In the genomic region with DNA sequence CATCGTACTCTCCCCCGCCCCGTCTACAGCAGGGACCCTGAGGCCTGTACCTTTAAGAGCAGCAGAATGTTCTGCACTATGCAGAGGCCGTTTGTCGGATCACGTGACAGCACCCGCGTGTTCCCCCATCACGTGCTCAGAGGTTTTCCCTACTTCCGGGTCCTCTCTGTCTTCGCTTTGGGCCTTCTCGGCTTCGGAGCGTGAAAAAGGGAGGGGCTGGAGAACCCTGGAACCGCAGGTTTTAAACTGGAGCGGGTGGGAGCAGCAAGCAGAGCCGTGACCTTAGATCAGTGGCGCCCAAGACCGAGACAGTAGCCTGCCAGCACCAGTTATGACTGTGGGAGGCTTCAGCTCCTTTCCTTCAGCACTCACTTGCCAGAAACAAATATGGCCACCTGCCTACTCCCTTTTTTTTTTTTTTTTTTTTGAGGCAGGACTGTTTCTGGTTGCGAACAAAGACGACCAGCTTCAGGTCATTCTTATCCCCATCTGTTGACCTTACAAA, we compare ENCODE assay signal across 8 cellular contexts. TPM values are rescaled to one million over a fixed set of nuclear protein-coding genes. Genes with fewer than 3 reads are reported as not detected.
DNase-seq lines count a peak whose midpoint lies in the region; ATAC-seq and TF ChIP-seq lines count a peak whose summit lies in the region.

A gene (minus strand): TSS at position 105 of the 505 bp plus-strand sequence. CDS start 315 bp downstream, outside the sequence.

- peaks cover 21% of the 10 kb centered on the region for H3K36me3 ChIP-seq in upper lobe of right lung

- H3K4me1 ChIP-seq in upper lobe of right lung: peaks cover 15% of the 10 kb centered on the region

- intact Hi-C loops in left ventricle myocardium superior (cut with micrococcal nuclease): loop anchor here (10.0 kb wide), 1 partner anchor 63 kb away; a partner anchor contains a TSS
- intact Hi-C loops in upper lobe of right lung (cut with DNase I): loop anchor here (10.0 kb wide), 1 partner anchor 53 kb away; no protein-coding TSS in a partner anchor

- H3K4me3 Mint-ChIP-seq in T-helper 17 cell (peak within 1 kb of the TSS; percentile 92), progenitor cell of endocrine pancreas (ENCODE audit: low read depth) (peak within 1 kb of the TSS; percentile 98)

- TF ChIP-seq CTCF in GM13977 (IDR thresholded peaks at IDR 0.05; ENCODE audit: extremely low read depth, insufficient read depth, missing control alignments): no peak
- TF ChIP-seq CTCF in progenitor cell of endocrine pancreas (IDR thresholded peaks at IDR 0.05; ENCODE audit: unreplicated experiment): no peak
- no peak for TF ChIP-seq CTCF in upper lobe of right lung (IDR thresholded peaks at IDR 0.05)

- H3K9me3 Mint-ChIP-seq in progenitor cell of endocrine pancreas (ENCODE audit: low read depth): no peaks in the 10 kb centered on the region

- in situ Hi-C loops in GM13977 (cut with MboI; ENCODE audit: low pct_unique_long_range_greater_than_20kb, low sequenced_read_pairs, unreplicated experiment): no loop called here

- H3K4me1 Mint-ChIP-seq in T-helper 17 cell (peaks cover 41% of the 10 kb centered on the region), progenitor cell of endocrine pancreas (ENCODE audit: low read depth) (no peaks in the 10 kb centered on the region)

- H3K4me3 ChIP-seq in upper lobe of right lung: peak within 1 kb of the TSS; percentile 99

- ATAC-seq in HG02884 (IDR thresholded peaks at IDR 0.05; ENCODE audit: unreplicated experiment) (peak; percentile 66), T-helper 17 cell (peak; percentile 73), left ventricle myocardium superior (peak; percentile 98), upper lobe of right lung (peak; percentile 88)

- H3K27me3 Mint-ChIP-seq in T-helper 17 cell: no peaks in the 10 kb centered on the region
- H3K27me3 Mint-ChIP-seq in progenitor cell of endocrine pancreas: peaks cover 19% of the 10 kb centered on the region

- H3K9me3 ChIP-seq in T-helper 17 cell (ENCODE audit: control insufficient read depth, low read length, poor library complexity, severe bottlenecking): no peaks in the 10 kb centered on the region
- no peaks in the 10 kb centered on the region for H3K9me3 ChIP-seq in upper lobe of right lung

- H3K27me3 ChIP-seq in upper lobe of right lung: no peaks in the 10 kb centered on the region

- peak; percentile 91 for DNase-seq in GM13977 (ENCODE audit: low spot score)
- DNase-seq in NCI-H187 (lab: John Stamatoyannopoulos, UW): peak; percentile 75 to 91
- DNase-seq in T-helper 17 cell: peak; percentile 63 to 75 (median 69)
- peak; percentile 46 to 96 (median 88) for DNase-seq in amygdala (lab: John Stamatoyannopoulos, UW)
- DNase-seq in left ventricle myocardium superior: peak; percentile 91
- DNase-seq in progenitor cell of endocrine pancreas (ENCODE audit: low spot score, unreplicated experiment): peak; percentile 71
- peak; percentile 94 for DNase-seq in upper lobe of right lung

- H3K36me3 Mint-ChIP-seq in T-helper 17 cell (ENCODE audit: low read depth): peaks cover 10% of the 10 kb centered on the region
- peaks cover 5% of the 10 kb centered on the region for H3K36me3 Mint-ChIP-seq in progenitor cell of endocrine pancreas (ENCODE audit: insufficient read depth)

- H3K27ac ChIP-seq in upper lobe of right lung: peak within 1 kb of the TSS; percentile 99

- H3K27ac Mint-ChIP-seq in T-helper 17 cell: peak within 1 kb of the TSS; percentile 98
- H3K27ac Mint-ChIP-seq in progenitor cell of endocrine pancreas: peak within 1 kb of the TSS; percentile 100

RNA-seq across cellular contexts. Expression of the gene that starts here (rescaled TPM):
- total RNA-seq in T-helper 17 cell (10 to 100 TPM; 44.6 to 57.1 TPM), left ventricle myocardium superior (13.4 TPM), progenitor cell of endocrine pancreas (43.9 and 45.4 TPM in 2 replicates), upper lobe of right lung (73.7 TPM)

Comparison
In these comparisons a context has a peak if more than half of its experiments do, and no peak if none do; other contexts are left out.
1. Peak in every context shown above with its lines: DNase-seq, ATAC-seq, H3K4me3 ChIP-seq and H3K27ac ChIP-seq.